ENCODE assay signal across 29 cellular contexts in the genomic region with DNA sequence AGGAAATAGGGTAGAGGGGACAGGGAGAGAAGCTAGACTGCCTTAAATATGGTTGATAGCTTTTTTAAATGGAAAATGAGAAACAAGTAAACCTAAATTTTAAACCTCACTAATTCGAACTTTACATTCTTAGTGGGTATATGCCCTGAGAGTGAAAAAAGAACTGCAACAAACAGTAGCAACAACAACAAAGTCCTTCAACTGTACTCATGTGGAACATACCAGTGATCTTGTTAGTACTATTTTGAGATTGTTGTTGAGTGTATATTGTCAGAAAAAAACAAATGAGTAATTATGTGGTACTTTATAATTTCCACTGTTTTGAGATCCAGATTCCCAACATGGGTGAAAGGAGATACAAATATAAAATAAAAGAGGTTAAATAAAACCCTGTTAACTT.
"Had no signal": no experiment of that assay in that cellular context is flagged by ENCODE, and none has a peak within 500 bp of the region (broad histone marks: within the 10 kb centered on the region; RNA-seq: fewer than 3 reads in every experiment).

No MANE protein-coding gene starts in this region.

- H3K36me3 Mint-ChIP-seq: activated naive CD4-positive, alpha-beta T cell treated with anti-CD3 and anti-CD28 coated beads, Interleukin-2, amount 50 U/mL, for 72 hours; WTC11 had no signal

- DNase-seq: activated CD4-positive, alpha-beta T cell treated with anti-CD3 and anti-CD28 coated beads for 1 hour; activated CD4-positive, alpha-beta T cell treated with anti-CD3 and anti-CD28 coated beads, Interleukin-2, amount 50 U/mL, for 1 hour; activated CD8-positive, alpha-beta memory T cell treated with anti-CD3 and anti-CD28 coated beads for 24 hours; activated T-cell treated with anti-CD3 and anti-CD28 coated beads, Interleukin-2, amount 50 U/mL, for 72 hours; adrenal gland; aorta; central memory CD4-positive, alpha-beta T cell; Karpas-422; MM.1S; NCI-H1105; NCI-H1436; NCI-H1694 treated with DMSO at 0.1 percent for 48 hours; NCI-H2029 treated with DMSO at 0.1 percent for 48 hours; NCI-H345; NCI-H510A; NCI-H526 treated with DMSO at 0.1 percent for 48 hours; NCI-H82; OCI-M1; Peyer's patch; Right ventricle myocardium superior; SW 1271 had no signal

- H3K4me3 ChIP-seq: adrenal gland, breast epithelium, K562, Peyer's patch, SJSA1 had no signal

- H3K4me3 Mint-ChIP-seq: activated T-cell treated with anti-CD3 and anti-CD28 coated beads, Interleukin-2, amount 50 U/mL, for 72 hours; T-helper 1 cell treated with Interleukin-12 subunit alpha and Interleukin-12 subunit beta and Interleukin-4 antibody, amounts not matched to agents 30 μg/mL and 1 μg/mL, for 36 hours; WTC11 had no signal

- H3K27ac ChIP-seq: adrenal gland, breast epithelium, Peyer's patch, RWPE1, SJSA1 had no signal

- H3K27ac Mint-ChIP-seq: T-helper 1 cell treated with Interleukin-12 subunit alpha and Interleukin-12 subunit beta and Interleukin-4 antibody, amounts not matched to agents 30 μg/mL and 1 μg/mL, for 36 hours; WTC11 had no signal

- H3K9me3 Mint-ChIP-seq: activated naive CD4-positive, alpha-beta T cell treated with anti-CD3 and anti-CD28 coated beads, Interleukin-2, amount 50 U/mL, for 72 hours; activated T-cell treated with anti-CD3 and anti-CD28 coated beads, Interleukin-2, amount 50 U/mL, for 72 hours; T-helper 1 cell treated with Interleukin-12 subunit alpha and Interleukin-12 subunit beta and Interleukin-4 antibody, amounts not matched to agents 30 μg/mL and 1 μg/mL, for 36 hours had no signal

- H3K36me3 ChIP-seq: adrenal gland, breast epithelium, Peyer's patch, SJSA1 had no signal

- H3K4me1 ChIP-seq: breast epithelium, Peyer's patch, SJSA1 had no signal

- ATAC-seq: K562, SK-N-SH treated with all-trans-retinoic acid at 6 μM for 48 hours, WTC11 had no signal

- H3K9me3 ChIP-seq: adrenal gland, breast epithelium, Peyer's patch, SJSA1 had no signal

- H3K27me3 ChIP-seq: adrenal gland, breast epithelium, Peyer's patch had no signal
